26 cellular contexts compared by ENCODE assay signal in the genomic region with DNA sequence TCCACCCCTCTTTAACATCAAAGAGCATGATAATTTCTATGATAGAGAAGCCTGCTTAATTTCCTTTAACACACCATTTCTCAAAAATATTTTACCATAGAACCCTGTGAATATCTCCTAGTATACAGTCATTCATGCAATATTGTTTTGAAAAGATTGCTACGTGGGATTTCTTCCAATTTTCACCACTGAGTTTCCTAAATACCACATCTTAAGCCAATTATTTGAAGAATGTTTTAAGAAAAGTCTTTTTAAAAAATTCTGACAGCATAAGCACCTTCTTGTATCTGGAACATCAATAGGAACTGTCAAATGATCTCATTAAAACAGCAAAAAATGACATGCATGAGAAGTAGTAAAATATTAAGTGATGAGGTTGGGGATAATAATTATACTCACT.
"Had no signal": no experiment of that assay in that cellular context is flagged by ENCODE, and none has a peak within 500 bp of the region (broad histone marks: within the 10 kb centered on the region; RNA-seq: fewer than 3 reads in every experiment).

No MANE protein-coding gene starts in this region.

- H3K4me1 ChIP-seq: Peyer's patch, SJSA1 had no signal

- H3K27ac ChIP-seq: Peyer's patch, SJSA1 had no signal

- H3K4me3 ChIP-seq: Peyer's patch, SJSA1 had no signal

- ATAC-seq: activated CD8-positive, alpha-beta T cell treated with anti-CD3 and anti-CD28 coated beads, Interleukin-2, amount 10 ng/mL, durations not matched to agents 7 days and 5 days; activated naive CD8-positive, alpha-beta T cell treated with anti-CD3 and anti-CD28 coated beads, Interleukin-2, amount 50 U/mL, for 24 hours; PC-3 had no signal

- H3K36me3 ChIP-seq: Peyer's patch, SJSA1 had no signal

- H3K9me3 ChIP-seq: Peyer's patch, SJSA1 had no signal

- H3K27me3 ChIP-seq: Peyer's patch, SJSA1 had no signal

- DNase-seq: activated CD4-positive, alpha-beta T cell treated with anti-CD3 and anti-CD28 coated beads, Interleukin-2, amount 10 ng/mL, durations not matched to agents 7 days and 5 days; activated CD4-positive, alpha-beta T cell treated with anti-CD3 and anti-CD28 coated beads, Interleukin-2, amount 50 U/mL, for 48 hours; activated CD8-positive, alpha-beta memory T cell treated with anti-CD3 and anti-CD28 coated beads, Interleukin-2, amount 50 U/mL, for 4 hours; activated CD8-positive, alpha-beta T cell treated with anti-CD3 and anti-CD28 coated beads, Interleukin-2, amount 10 ng/mL, durations not matched to agents 7 days and 5 days; activated effector memory CD4-positive, alpha-beta T cell treated with Interleukin-2 at 50 U/mL for 16 hours; activated naive CD4-positive, alpha-beta T cell treated with anti-CD3 and anti-CD28 coated beads, Interleukin-2, amount 10 ng/mL, durations not matched to agents 7 days and 5 days; activated naive CD8-positive, alpha-beta T cell treated with anti-CD3 and anti-CD28 coated beads, Interleukin-2, amount 50 U/mL, for 24 hours; activated T-cell treated with anti-CD3 and anti-CD28 coated beads for 4 hours; activated T-cell treated with anti-CD3 and anti-CD28 coated beads, Interleukin-2, amount 50 U/mL, for 48 hours; amniotic stem cell; aorta; cerebellar nuclear complex; Karpas-422; KBM-7; NCI-H1105; NCI-H1417 treated with DMSO at 0.1 percent for 48 hours; NCI-H187 treated with DMSO at 0.1 percent for 48 hours; NCI-H2081; NCI-H345; NCI-H524 treated with DMSO at 0.1 percent for 48 hours; NK-92 treated with Interleukin-12 subunit alpha and Interleukin-12 subunit beta, amount 100 ng/mL, for 24 hours; PC-3; Peyer's patch; RPMI8226; SHP77 treated with DMSO at 0.1 percent for 48 hours had no signal
